In the genomic region with DNA sequence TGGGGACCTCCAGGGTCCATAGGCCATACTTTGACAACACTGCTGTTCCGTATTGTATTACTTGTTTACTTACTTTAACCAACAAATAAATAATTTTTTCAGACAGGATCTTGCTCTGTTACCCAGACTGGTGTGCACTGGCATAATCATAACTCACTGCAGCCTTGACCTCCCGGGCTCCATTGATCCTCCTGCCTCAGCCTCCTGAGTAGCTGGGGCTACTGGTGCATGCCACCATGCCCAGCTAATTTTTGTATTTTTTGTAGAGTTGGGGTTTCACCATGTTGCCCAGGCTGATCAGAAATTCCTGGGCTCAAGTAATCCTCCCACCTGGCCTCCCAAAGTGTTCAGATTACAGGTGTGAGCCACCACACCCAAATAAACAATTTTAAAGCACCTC, we compare ENCODE assay signal across 4 cellular contexts.
"Had no signal": no experiment of that assay in that cellular context is flagged by ENCODE, and none has a peak within 500 bp of the region (broad histone marks: within the 10 kb centered on the region; RNA-seq: fewer than 3 reads in every experiment).

No MANE protein-coding gene starts in this region.

- DNase-seq: GF-D8 had no signal

- H3K4me3 ChIP-seq: GM12878 had no signal

- FAIRE-seq: G401.6, GM12878, GM18507 had no signal
